ENCODE assay signal across 9 cellular contexts in the genomic region with DNA sequence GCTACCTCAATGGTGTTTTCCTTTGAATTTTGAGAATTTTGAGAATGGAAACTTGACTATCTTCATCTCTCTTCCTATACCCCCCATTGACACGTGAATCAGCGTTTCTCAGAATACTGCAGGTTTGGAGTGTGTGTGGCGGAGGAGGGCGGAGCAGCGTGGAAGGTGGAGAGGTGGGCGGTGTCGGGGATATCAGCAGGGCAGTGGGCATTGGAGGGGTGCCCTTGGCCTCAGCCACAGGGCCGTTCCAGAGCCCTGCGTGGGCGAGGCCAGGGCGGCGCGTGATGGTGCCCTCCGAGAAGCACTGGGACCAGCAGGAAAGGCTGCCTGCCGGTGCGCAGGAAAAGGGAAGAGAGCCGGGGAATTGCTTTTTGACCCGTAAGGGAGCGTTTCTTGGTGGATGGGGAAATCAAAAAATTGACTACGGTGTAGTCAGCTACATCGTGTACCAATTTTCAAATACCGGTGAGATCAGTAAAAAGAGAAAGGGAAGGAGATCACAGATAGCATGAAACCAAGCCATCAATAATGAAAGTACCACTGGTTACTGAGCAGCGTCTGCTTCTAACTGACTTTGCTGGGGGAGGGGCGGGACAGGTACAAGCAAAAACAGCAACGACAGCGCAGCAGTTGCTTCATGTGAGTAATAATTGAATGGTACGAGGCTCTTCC.
DNase-seq lines count a peak whose midpoint lies in the region; ATAC-seq and TF ChIP-seq lines count a peak whose summit lies in the region.
"Had no signal": no experiment of that assay in that cellular context is flagged by ENCODE, and none has a peak within 500 bp of the region (broad histone marks: within the 10 kb centered on the region; RNA-seq: fewer than 3 reads in every experiment).

No MANE protein-coding gene starts in this region.

- H3K4me3 ChIP-seq in CD8-positive, alpha-beta memory T cell (ENCODE audit: low read length) = peak overlapping the region; percentile 49
- H3K4me3 ChIP-seq in KMS-11 (IDR thresholded peaks at IDR 0.05; ENCODE audit: insufficient read depth, low read depth, low read length) (no peak overlapping the region), HAP-1 (no peak overlapping the region)

- H3K36me3 Mint-ChIP-seq in CD8-positive, alpha-beta memory T cell = peaks cover 0 to 5% (median 0%) of the 10 kb centered on the region in 3 donors
- H3K36me3 Mint-ChIP-seq in activated naive CD8-positive, alpha-beta T cell treated with anti-CD3 and anti-CD28 coated beads, Interleukin-2, amount 50 U/mL, for 24 hours (ENCODE audit: low read depth) = no peaks in the 10 kb centered on the region

- no peaks in the 10 kb centered on the region for H3K9me3 ChIP-seq in CD8-positive, alpha-beta memory T cell (ENCODE audit: low read length)
- H3K9me3 ChIP-seq in HAP-1 = no peaks in the 10 kb centered on the region

- CTCF ChIA-PET in CD8-positive, alpha-beta memory T cell (lab: Charles Lee) = interaction anchor here (2.0 kb wide), 1 partner anchor 20 kb away, joined by 7 read pairs; no protein-coding TSS in a partner anchor

- ATAC-seq in GM21390 (IDR thresholded peaks at IDR 0.05; ENCODE audit: unreplicated experiment) = peak; percentile 81
- ATAC-seq in activated naive CD8-positive, alpha-beta T cell treated with anti-CD3 and anti-CD28 coated beads, Interleukin-2, amount 50 U/mL, for 24 hours = peak; percentile 58
- ATAC-seq in HG02973 (IDR thresholded peaks at IDR 0.05; ENCODE audit: unreplicated experiment) = no peak

- POLR2A ChIA-PET in CD8-positive, alpha-beta memory T cell (lab: Charles Lee) = no interaction called here

- TF ChIP-seq CTCF in KMS-11 (conservative IDR thresholded peaks at IDR 0.05; ENCODE audit: low read depth, low read length) = no peak

- no peaks in the 10 kb centered on the region for H3K4me1 ChIP-seq in CD8-positive, alpha-beta memory T cell (ENCODE audit: insufficient read depth, low read length)
- H3K4me1 ChIP-seq in KMS-11 (ENCODE audit: low read depth, poor library complexity, severe bottlenecking) (no peaks in the 10 kb centered on the region), HAP-1 (no peaks in the 10 kb centered on the region)

- no peaks in the 10 kb centered on the region for H3K9me3 Mint-ChIP-seq in CD8-positive, alpha-beta memory T cell
- peaks cover 5% of the 10 kb centered on the region for H3K9me3 Mint-ChIP-seq in activated naive CD8-positive, alpha-beta T cell treated with anti-CD3 and anti-CD28 coated beads, Interleukin-2, amount 50 U/mL, for 24 hours

- no peak overlapping the region for H3K4me2 ChIP-seq in KMS-11

- H2AFZ ChIP-seq in KMS-11 (ENCODE audit: low read depth) = 0 out of 2 replicates have a peak overlapping the region, but pooled peaks have one; percentile 2

- peaks cover 16 to 26% (median 25%) of the 10 kb centered on the region in 3 donors for H3K4me1 Mint-ChIP-seq in CD8-positive, alpha-beta memory T cell
- peaks cover 24% of the 10 kb centered on the region for H3K4me1 Mint-ChIP-seq in activated naive CD8-positive, alpha-beta T cell treated with anti-CD3 and anti-CD28 coated beads, Interleukin-2, amount 50 U/mL, for 24 hours

- no peak overlapping the region for H3K9ac ChIP-seq in KMS-11

- H4K20me1 ChIP-seq in KMS-11 (ENCODE audit: insufficient read depth) = no peaks in the 10 kb centered on the region

- in situ Hi-C loops in HAP-1 (cut with MboI; ENCODE audit: low sequenced_read_pairs) = no loop called here

- H3K36me3 ChIP-seq in CD8-positive, alpha-beta memory T cell (ENCODE audit: insufficient read depth, low read length) = no peaks in the 10 kb centered on the region
- no peaks in the 10 kb centered on the region for H3K36me3 ChIP-seq in KMS-11 (ENCODE audit: insufficient read depth)
- H3K36me3 ChIP-seq in HAP-1 (replicated peaks) = no peaks in the 10 kb centered on the region

- DNase-seq in CD8-positive, alpha-beta memory T cell = peak in 4 of 5 donors; percentile 11 to 67 (median 28)
- DNase-seq in activated naive CD8-positive, alpha-beta T cell treated with anti-CD3 and anti-CD28 coated beads, Interleukin-2, amount 50 U/mL, for 24 hours = no peak
- DNase-seq in COLO829 (ENCODE audit: low spot score) (no peak), HAP-1 (ENCODE audit: low spot score in 2 of 2) (no peak), AG08395 (ENCODE audit: low spot score) (no peak)
- DNase-seq: COR-L47 had no signal

- H3K27ac Mint-ChIP-seq in CD8-positive, alpha-beta memory T cell = peak overlapping the region; percentile 39 to 96 (median 85)
- no peak overlapping the region for H3K27ac Mint-ChIP-seq in activated naive CD8-positive, alpha-beta T cell treated with anti-CD3 and anti-CD28 coated beads, Interleukin-2, amount 50 U/mL, for 24 hours

- H3K27ac ChIP-seq in CD8-positive, alpha-beta memory T cell (ENCODE audit: low read depth, low read length) = no peak overlapping the region
- no peak overlapping the region for H3K27ac ChIP-seq in KMS-11

- peak overlapping the region; percentile 87 to 98 (median 94) for H3K4me3 Mint-ChIP-seq in CD8-positive, alpha-beta memory T cell
- H3K4me3 Mint-ChIP-seq in activated naive CD8-positive, alpha-beta T cell treated with anti-CD3 and anti-CD28 coated beads, Interleukin-2, amount 50 U/mL, for 24 hours = peak overlapping the region; percentile 62

- no peaks in the 10 kb centered on the region for H3K79me2 ChIP-seq in KMS-11 (ENCODE audit: insufficient read depth, low read depth)

- peaks cover 0 to 5% of the 10 kb centered on the region in 2 donors for H3K27me3 Mint-ChIP-seq in CD8-positive, alpha-beta memory T cell
- peaks cover 3% of the 10 kb centered on the region for H3K27me3 Mint-ChIP-seq in activated naive CD8-positive, alpha-beta T cell treated with anti-CD3 and anti-CD28 coated beads, Interleukin-2, amount 50 U/mL, for 24 hours

- no peaks in the 10 kb centered on the region for H3K27me3 ChIP-seq in CD8-positive, alpha-beta memory T cell (ENCODE audit: insufficient read depth, low read length, poor library complexity, severe bottlenecking)
- H3K27me3 ChIP-seq in KMS-11 (ENCODE audit: insufficient read depth, low read depth) (no peaks in the 10 kb centered on the region), HAP-1 (ENCODE audit: low read depth) (peaks cover 6% of the 10 kb centered on the region; the same call in 1 of the 2 replicates)

Comparison
In these comparisons a context has a peak if more than half of its experiments do, and no peak if none do; other contexts are left out.
1. DNase-seq: peak in CD8-positive, alpha-beta memory T cell (4 of 5); none in activated naive CD8-positive, alpha-beta T cell treated with anti-CD3 and anti-CD28 coated beads, Interleukin-2, amount 50 U/mL, for 24 hours (single experiment), COLO829 (single experiment), HAP-1 (0 of 2) and AG08395 (single experiment).